ENCODE assay signal across 8 cellular contexts in genomic region chr4:71171592-71171991, GRCh38.
"Had no signal": no experiment of that assay in that cellular context is flagged by ENCODE, and none has a peak within 500 bp of the region (broad histone marks: within the 10 kb centered on the region; RNA-seq: fewer than 3 reads in every experiment).

No MANE protein-coding gene starts in this region.

- H3K4me3 Mint-ChIP-seq: GM23338, H9, IgD-negative memory B cell had no signal

- ATAC-seq: GM23338 had no signal

- H3K4me1 Mint-ChIP-seq: GM23338, H9, IgD-negative memory B cell had no signal

- H3K4me2 ChIP-seq: GM23338 had no signal

- H3K27ac ChIP-seq: HL-60 had no signal

- DNase-seq: H9, HCEC 1CT, KG1 had no signal

- FAIRE-seq: H1, H54 had no signal

- H3K27ac Mint-ChIP-seq: GM23338, H9, IgD-negative memory B cell had no signal

- H3K4me3 ChIP-seq: GM23338 had no signal

- H2AFZ ChIP-seq: GM23338 had no signal

- H3K36me3 Mint-ChIP-seq: IgD-negative memory B cell had no signal
